In the genomic region with DNA sequence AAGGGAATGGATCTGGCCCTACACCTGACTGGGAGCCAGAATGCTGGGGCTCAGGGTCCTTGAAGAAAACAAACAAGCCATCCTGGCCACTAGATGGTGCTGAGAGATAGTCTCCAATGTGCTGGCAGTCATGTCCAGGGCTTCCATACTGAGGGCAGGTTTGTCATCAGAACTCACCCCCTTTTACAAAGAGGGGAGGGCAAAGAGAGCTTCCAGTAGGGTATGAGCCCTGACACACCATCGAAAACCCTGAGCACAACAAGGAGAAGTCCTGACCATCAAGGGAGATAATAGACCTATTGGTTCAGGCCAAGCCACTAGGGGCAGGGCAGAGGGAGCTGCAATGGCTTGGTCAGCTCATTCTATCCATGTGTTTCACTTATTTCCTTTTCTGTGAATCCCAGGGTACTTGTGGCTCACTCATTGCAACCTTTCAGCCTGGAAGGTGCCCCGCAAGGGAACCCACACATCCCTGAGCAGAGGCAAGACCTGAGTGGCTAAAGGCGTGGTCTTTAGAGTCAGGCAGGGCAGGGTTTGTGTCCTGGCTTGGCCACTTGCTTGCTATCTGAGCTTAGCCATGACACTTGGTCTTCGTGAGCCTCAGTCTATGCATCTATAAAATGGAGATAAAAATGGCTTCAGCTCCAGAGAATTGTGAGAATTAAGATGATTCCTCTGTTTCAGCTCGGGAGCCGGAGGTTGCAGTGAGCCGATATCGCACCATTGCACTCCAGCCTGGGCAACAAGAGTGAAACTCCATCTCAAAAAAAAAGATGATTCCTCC, we compare ENCODE assay signal across 1 cellular context.
TF ChIP-seq lines count a peak whose summit lies in the region.

No MANE protein-coding gene starts in this region.

TF ChIP-seq in HepG2, 621 proteins besides CTCF, POLR2A, EP300 and RAD21 (continues in another document):
- 0 out of 2 replicates have a peak, but pooled peaks have one; percentile 41 for TF ChIP-seq ZNF317 (CRISPR knock-in tag; IDR thresholded peaks at IDR 0.05)
- TF ChIP-seq MTA1 (CRISPR knock-in tag; IDR thresholded peaks at IDR 0.05; ENCODE audit: borderline replicate concordance) = no peak
- TF ChIP-seq HOXA5 (CRISPR knock-in tag; IDR thresholded peaks at IDR 0.05) = no peak
- no peak for TF ChIP-seq BCL6 (CRISPR knock-in tag; IDR thresholded peaks at IDR 0.05)
- TF ChIP-seq, protein P1, sequence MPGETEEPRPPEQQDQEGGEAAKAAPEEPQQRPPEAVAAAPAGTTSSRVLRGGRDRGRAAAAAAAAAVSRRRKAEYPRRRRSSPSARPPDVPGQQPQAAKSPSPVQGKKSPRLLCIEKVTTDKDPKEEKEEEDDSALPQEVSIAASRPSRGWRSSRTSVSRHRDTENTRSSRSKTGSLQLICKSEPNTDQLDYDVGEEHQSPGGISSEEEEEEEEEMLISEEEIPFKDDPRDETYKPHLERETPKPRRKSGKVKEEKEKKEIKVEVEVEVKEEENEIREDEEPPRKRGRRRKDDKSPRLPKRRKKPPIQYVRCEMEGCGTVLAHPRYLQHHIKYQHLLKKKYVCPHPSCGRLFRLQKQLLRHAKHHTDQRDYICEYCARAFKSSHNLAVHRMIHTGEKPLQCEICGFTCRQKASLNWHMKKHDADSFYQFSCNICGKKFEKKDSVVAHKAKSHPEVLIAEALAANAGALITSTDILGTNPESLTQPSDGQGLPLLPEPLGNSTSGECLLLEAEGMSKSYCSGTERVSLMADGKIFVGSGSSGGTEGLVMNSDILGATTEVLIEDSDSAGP (CRISPR knock-in tag; IDR thresholded peaks at IDR 0.05; ENCODE audit: borderline replicate concordance) = peak; percentile 41; the same call in 1 of the 2 replicates
- no peak for TF ChIP-seq SIX4 (CRISPR knock-in tag; IDR thresholded peaks at IDR 0.05)
- TF ChIP-seq, protein P2, sequence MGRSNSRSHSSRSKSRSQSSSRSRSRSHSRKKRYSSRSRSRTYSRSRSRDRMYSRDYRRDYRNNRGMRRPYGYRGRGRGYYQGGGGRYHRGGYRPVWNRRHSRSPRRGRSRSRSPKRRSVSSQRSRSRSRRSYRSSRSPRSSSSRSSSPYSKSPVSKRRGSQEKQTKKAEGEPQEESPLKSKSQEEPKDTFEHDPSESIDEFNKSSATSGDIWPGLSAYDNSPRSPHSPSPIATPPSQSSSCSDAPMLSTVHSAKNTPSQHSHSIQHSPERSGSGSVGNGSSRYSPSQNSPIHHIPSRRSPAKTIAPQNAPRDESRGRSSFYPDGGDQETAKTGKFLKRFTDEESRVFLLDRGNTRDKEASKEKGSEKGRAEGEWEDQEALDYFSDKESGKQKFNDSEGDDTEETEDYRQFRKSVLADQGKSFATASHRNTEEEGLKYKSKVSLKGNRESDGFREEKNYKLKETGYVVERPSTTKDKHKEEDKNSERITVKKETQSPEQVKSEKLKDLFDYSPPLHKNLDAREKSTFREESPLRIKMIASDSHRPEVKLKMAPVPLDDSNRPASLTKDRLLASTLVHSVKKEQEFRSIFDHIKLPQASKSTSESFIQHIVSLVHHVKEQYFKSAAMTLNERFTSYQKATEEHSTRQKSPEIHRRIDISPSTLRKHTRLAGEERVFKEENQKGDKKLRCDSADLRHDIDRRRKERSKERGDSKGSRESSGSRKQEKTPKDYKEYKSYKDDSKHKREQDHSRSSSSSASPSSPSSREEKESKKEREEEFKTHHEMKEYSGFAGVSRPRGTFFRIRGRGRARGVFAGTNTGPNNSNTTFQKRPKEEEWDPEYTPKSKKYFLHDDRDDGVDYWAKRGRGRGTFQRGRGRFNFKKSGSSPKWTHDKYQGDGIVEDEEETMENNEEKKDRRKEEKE (IDR thresholded peaks at IDR 0.05) = no peak
- TF ChIP-seq, protein P3, sequence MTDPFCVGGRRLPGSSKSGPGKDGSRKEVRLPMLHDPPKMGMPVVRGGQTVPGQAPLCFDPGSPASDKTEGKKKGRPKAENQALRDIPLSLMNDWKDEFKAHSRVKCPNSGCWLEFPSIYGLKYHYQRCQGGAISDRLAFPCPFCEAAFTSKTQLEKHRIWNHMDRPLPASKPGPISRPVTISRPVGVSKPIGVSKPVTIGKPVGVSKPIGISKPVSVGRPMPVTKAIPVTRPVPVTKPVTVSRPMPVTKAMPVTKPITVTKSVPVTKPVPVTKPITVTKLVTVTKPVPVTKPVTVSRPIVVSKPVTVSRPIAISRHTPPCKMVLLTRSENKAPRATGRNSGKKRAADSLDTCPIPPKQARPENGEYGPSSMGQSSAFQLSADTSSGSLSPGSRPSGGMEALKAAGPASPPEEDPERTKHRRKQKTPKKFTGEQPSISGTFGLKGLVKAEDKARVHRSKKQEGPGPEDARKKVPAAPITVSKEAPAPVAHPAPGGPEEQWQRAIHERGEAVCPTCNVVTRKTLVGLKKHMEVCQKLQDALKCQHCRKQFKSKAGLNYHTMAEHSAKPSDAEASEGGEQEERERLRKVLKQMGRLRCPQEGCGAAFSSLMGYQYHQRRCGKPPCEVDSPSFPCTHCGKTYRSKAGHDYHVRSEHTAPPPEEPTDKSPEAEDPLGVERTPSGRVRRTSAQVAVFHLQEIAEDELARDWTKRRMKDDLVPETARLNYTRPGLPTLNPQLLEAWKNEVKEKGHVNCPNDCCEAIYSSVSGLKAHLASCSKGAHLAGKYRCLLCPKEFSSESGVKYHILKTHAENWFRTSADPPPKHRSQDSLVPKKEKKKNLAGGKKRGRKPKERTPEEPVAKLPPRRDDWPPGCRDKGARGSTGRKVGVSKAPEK (CRISPR knock-in tag; IDR thresholded peaks at IDR 0.05; ENCODE audit: borderline replicate concordance) = peak; percentile 29; the same call in 1 of the 2 replicates
- TF ChIP-seq, protein P4, sequence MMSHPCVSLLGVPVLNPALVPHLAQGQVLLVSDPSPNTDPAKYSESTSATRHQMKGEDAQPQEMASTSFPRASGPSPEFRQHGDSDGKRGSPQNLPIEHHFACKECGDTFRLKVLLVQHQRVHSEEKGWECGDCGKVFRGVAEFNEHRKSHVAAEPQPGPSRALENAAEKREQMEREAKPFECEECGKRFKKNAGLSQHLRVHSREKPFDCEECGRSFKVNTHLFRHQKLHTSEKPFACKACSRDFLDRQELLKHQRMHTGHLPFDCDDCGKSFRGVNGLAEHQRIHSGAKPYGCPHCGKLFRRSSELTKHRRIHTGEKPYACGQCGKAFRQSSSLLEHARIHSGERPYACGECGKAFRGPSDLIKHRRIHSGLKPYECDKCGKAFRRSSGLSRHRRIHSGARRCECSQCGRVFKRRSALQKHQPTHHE (CRISPR knock-in tag; IDR thresholded peaks at IDR 0.05; ENCODE audit: borderline replicate concordance) = no peak
- TF ChIP-seq, protein P5, sequence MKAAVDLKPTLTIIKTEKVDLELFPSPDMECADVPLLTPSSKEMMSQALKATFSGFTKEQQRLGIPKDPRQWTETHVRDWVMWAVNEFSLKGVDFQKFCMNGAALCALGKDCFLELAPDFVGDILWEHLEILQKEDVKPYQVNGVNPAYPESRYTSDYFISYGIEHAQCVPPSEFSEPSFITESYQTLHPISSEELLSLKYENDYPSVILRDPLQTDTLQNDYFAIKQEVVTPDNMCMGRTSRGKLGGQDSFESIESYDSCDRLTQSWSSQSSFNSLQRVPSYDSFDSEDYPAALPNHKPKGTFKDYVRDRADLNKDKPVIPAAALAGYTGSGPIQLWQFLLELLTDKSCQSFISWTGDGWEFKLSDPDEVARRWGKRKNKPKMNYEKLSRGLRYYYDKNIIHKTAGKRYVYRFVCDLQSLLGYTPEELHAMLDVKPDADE (CRISPR knock-in tag; IDR thresholded peaks at IDR 0.05) = no peak
- TF ChIP-seq RFXAP (CRISPR knock-in tag; IDR thresholded peaks at IDR 0.05; ENCODE audit: borderline replicate concordance) = no peak
- TF ChIP-seq, protein P6, sequence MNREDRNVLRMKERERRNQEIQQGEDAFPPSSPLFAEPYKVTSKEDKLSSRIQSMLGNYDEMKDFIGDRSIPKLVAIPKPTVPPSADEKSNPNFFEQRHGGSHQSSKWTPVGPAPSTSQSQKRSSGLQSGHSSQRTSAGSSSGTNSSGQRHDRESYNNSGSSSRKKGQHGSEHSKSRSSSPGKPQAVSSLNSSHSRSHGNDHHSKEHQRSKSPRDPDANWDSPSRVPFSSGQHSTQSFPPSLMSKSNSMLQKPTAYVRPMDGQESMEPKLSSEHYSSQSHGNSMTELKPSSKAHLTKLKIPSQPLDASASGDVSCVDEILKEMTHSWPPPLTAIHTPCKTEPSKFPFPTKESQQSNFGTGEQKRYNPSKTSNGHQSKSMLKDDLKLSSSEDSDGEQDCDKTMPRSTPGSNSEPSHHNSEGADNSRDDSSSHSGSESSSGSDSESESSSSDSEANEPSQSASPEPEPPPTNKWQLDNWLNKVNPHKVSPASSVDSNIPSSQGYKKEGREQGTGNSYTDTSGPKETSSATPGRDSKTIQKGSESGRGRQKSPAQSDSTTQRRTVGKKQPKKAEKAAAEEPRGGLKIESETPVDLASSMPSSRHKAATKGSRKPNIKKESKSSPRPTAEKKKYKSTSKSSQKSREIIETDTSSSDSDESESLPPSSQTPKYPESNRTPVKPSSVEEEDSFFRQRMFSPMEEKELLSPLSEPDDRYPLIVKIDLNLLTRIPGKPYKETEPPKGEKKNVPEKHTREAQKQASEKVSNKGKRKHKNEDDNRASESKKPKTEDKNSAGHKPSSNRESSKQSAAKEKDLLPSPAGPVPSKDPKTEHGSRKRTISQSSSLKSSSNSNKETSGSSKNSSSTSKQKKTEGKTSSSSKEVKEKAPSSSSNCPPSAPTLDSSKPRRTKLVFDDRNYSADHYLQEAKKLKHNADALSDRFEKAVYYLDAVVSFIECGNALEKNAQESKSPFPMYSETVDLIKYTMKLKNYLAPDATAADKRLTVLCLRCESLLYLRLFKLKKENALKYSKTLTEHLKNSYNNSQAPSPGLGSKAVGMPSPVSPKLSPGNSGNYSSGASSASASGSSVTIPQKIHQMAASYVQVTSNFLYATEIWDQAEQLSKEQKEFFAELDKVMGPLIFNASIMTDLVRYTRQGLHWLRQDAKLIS (CRISPR knock-in tag; IDR thresholded peaks at IDR 0.05) = no peak
- TF ChIP-seq, protein P7, sequence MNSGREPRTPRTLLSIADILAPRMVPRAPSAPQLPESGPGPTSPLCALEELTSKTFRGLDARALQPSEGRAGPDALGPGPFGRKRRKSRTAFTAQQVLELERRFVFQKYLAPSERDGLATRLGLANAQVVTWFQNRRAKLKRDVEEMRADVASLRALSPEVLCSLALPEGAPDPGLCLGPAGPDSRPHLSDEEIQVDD (CRISPR knock-in tag; IDR thresholded peaks at IDR 0.05; ENCODE audit: borderline replicate concordance) = no peak
- TF ChIP-seq ZNF558 (CRISPR knock-in tag; IDR thresholded peaks at IDR 0.05; ENCODE audit: borderline replicate concordance) = no peak
- TF ChIP-seq, protein P8, sequence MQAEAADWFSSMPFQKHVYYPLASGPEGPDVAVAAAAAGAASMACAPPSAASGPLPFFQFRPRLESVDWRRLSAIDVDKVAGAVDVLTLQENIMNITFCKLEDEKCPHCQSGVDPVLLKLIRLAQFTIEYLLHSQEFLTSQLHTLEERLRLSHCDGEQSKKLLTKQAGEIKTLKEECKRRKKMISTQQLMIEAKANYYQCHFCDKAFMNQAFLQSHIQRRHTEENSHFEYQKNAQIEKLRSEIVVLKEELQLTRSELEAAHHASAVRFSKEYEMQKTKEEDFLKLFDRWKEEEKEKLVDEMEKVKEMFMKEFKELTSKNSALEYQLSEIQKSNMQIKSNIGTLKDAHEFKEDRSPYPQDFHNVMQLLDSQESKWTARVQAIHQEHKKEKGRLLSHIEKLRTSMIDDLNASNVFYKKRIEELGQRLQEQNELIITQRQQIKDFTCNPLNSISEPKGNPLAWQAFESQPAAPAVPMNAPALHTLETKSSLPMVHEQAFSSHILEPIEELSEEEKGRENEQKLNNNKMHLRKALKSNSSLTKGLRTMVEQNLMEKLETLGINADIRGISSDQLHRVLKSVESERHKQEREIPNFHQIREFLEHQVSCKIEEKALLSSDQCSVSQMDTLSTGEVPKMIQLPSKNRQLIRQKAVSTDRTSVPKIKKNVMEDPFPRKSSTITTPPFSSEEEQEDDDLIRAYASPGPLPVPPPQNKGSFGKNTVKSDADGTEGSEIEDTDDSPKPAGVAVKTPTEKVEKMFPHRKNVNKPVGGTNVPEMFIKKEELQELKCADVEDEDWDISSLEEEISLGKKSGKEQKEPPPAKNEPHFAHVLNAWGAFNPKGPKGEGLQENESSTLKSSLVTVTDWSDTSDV (CRISPR knock-in tag; IDR thresholded peaks at IDR 0.05) = no peak
- no peak for TF ChIP-seq ZFAT (CRISPR knock-in tag; conservative IDR thresholded peaks at IDR 0.05)
- TF ChIP-seq, protein P9, sequence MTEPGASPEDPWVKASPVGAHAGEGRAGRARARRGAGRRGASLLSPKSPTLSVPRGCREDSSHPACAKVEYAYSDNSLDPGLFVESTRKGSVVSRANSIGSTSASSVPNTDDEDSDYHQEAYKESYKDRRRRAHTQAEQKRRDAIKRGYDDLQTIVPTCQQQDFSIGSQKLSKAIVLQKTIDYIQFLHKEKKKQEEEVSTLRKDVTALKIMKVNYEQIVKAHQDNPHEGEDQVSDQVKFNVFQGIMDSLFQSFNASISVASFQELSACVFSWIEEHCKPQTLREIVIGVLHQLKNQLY (CRISPR knock-in tag; IDR thresholded peaks at IDR 0.05) = no peak
- no peak for TF ChIP-seq MLLT10 (CRISPR knock-in tag; IDR thresholded peaks at IDR 0.05)
- TF ChIP-seq, protein P10, sequence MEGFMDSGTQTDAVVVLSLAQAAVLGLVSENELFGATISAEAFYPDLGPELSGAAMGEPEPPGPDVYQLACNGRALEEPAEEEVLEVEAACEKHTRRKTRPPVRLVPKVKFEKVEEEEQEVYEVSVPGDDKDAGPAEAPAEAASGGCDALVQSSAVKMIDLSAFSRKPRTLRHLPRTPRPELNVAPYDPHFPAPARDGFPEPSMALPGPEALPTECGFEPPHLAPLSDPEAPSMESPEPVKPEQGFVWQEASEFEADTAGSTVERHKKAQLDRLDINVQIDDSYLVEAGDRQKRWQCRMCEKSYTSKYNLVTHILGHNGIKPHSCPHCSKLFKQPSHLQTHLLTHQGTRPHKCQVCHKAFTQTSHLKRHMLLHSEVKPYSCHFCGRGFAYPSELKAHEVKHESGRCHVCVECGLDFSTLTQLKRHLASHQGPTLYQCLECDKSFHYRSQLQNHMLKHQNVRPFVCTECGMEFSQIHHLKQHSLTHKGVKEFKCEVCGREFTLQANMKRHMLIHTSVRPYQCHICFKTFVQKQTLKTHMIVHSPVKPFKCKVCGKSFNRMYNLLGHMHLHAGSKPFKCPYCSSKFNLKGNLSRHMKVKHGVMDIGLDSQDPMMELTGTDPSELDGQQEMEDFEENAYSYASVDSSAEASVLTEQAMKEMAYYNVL (CRISPR knock-in tag; IDR thresholded peaks at IDR 0.05; ENCODE audit: borderline replicate concordance) = no peak
- TF ChIP-seq, protein P11, sequence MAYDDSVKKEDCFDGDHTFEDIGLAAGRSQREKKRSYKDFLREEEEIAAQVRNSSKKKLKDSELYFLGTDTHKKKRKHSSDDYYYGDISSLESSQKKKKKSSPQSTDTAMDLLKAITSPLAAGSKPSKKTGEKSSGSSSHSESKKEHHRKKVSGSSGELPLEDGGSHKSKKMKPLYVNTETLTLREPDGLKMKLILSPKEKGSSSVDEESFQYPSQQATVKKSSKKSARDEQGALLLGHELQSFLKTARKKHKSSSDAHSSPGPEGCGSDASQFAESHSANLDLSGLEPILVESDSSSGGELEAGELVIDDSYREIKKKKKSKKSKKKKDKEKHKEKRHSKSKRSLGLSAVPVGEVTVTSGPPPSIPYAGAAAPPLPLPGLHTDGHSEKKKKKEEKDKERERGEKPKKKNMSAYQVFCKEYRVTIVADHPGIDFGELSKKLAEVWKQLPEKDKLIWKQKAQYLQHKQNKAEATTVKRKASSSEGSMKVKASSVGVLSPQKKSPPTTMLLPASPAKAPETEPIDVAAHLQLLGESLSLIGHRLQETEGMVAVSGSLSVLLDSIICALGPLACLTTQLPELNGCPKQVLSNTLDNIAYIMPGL (CRISPR knock-in tag; IDR thresholded peaks at IDR 0.05; ENCODE audit: borderline replicate concordance in 1 of 2, low read depth in 1 of 2) = peak; percentile 39 to 62; a peak in 3 of 4 replicates
